9 cellular contexts compared by ENCODE assay signal in genomic region chr11:69639843-69640242, GRCh38. TPM values are rescaled to one million over a fixed set of nuclear protein-coding genes. Genes with fewer than 3 reads are reported as not detected.
DNase-seq lines count a peak whose midpoint lies in the region; ATAC-seq and TF ChIP-seq lines count a peak whose summit lies in the region.
"Had no signal": no experiment of that assay in that cellular context is flagged by ENCODE, and none has a peak within 500 bp of the region (broad histone marks: within the 10 kb centered on the region; RNA-seq: fewer than 3 reads in every experiment).

No MANE protein-coding gene starts in this region.

- H3K4me3 ChIP-seq in CD4-positive, alpha-beta memory T cell (ENCODE audit: low read length in 2 of 2): no peak overlapping the region
- H3K4me3 ChIP-seq in RWPE2 (ENCODE audit: severe bottlenecking) (peak overlapping the region; percentile 88), epithelial cell of proximal tubule (ENCODE audit: low read depth, low read length) (peak overlapping the region; percentile 94)

- intact Hi-C loops in CD4-positive, alpha-beta memory T cell (cut with micrococcal nuclease): no loop called here

- peaks cover 0 to 3% (median 0%) of the 10 kb centered on the region in 8 donors for H3K9me3 Mint-ChIP-seq in CD4-positive, alpha-beta memory T cell
- no peaks in the 10 kb centered on the region for H3K9me3 Mint-ChIP-seq in nephron progenitor cell
- H3K9me3 Mint-ChIP-seq: activated CD4-positive, alpha-beta memory T cell treated with anti-CD3 and anti-CD28 coated beads for 36 hours had no signal

- peaks cover 37% of the 10 kb centered on the region for H3K27me3 ChIP-seq in CD4-positive, alpha-beta memory T cell (ENCODE audit: insufficient read depth, low read length)
- no peaks in the 10 kb centered on the region for H3K27me3 ChIP-seq in RWPE2 (ENCODE audit: insufficient read depth, poor library complexity, severe bottlenecking)

- peak overlapping the region; percentile 48 to 80 (median 74) for H3K4me3 Mint-ChIP-seq in CD4-positive, alpha-beta memory T cell
- H3K4me3 Mint-ChIP-seq in nephron progenitor cell: peak overlapping the region; percentile 96

- CTCF ChIA-PET in CD4-positive, alpha-beta memory T cell (lab: Charles Lee; ENCODE audit: partially characterized antibody): no interaction called here

- H3K36me3 ChIP-seq in CD4-positive, alpha-beta memory T cell (ENCODE audit: insufficient read depth, low read length): no peaks in the 10 kb centered on the region
- H3K36me3 ChIP-seq in RWPE2 (ENCODE audit: low read depth): peaks cover 19% of the 10 kb centered on the region

- H3K27me3 Mint-ChIP-seq in CD4-positive, alpha-beta memory T cell: peaks cover 24 to 38% of the 10 kb centered on the region in 2 donors
- peaks cover 3% of the 10 kb centered on the region for H3K27me3 Mint-ChIP-seq in nephron progenitor cell (ENCODE audit: low read depth, poor library complexity)

- H3K36me3 Mint-ChIP-seq in CD4-positive, alpha-beta memory T cell: peaks cover 0 to 1% of the 10 kb centered on the region in 2 donors
- H3K36me3 Mint-ChIP-seq in nephron progenitor cell (ENCODE audit: low read depth): no peaks in the 10 kb centered on the region
- H3K36me3 Mint-ChIP-seq: activated CD4-positive, alpha-beta memory T cell treated with anti-CD3 and anti-CD28 coated beads for 36 hours had no signal

- H3K4me1 ChIP-seq in CD4-positive, alpha-beta memory T cell (ENCODE audit: insufficient read depth, low read length): peaks cover 55% of the 10 kb centered on the region
- peaks cover 9% of the 10 kb centered on the region for H3K4me1 ChIP-seq in RWPE2 (ENCODE audit: insufficient read depth, poor library complexity, severe bottlenecking)

- no peak overlapping the region for H3K27ac ChIP-seq in CD4-positive, alpha-beta memory T cell (ENCODE audit: low read depth, low read length)
- H3K27ac ChIP-seq in RWPE2 (ENCODE audit: poor library complexity, severe bottlenecking): peak overlapping the region; percentile 89

- no peak for DNase-seq in CD4-positive, alpha-beta memory T cell
- DNase-seq in RWPE2 (ENCODE audit: low spot score): no peak
- no peak for DNase-seq in epithelial cell of proximal tubule (ENCODE audit: low read depth)
- no peak for DNase-seq in nephron progenitor cell
- DNase-seq: activated CD4-positive, alpha-beta memory T cell treated with anti-CD3 and anti-CD28 coated beads for 36 hours had no signal

- H3K9me3 ChIP-seq in CD4-positive, alpha-beta memory T cell (ENCODE audit: control insufficient read depth in 1 of 2, low read length in 2 of 2): no peaks in the 10 kb centered on the region
- no peaks in the 10 kb centered on the region for H3K9me3 ChIP-seq in RWPE2 (ENCODE audit: severe bottlenecking)

- no peak for ATAC-seq in RWPE2 (ENCODE audit: low read depth)
- no peak for ATAC-seq in HG02571 (IDR thresholded peaks at IDR 0.05; ENCODE audit: unreplicated experiment)
- ATAC-seq in HG03097 (IDR thresholded peaks at IDR 0.05; ENCODE audit: low FRiP score, unreplicated experiment): no peak
- ATAC-seq in GM19351 (IDR thresholded peaks at IDR 0.05; ENCODE audit: unreplicated experiment): no peak
- ATAC-seq in GM21576 (IDR thresholded peaks at IDR 0.05; ENCODE audit: unreplicated experiment): no peak

- H3K27ac Mint-ChIP-seq in CD4-positive, alpha-beta memory T cell: peak overlapping the region in 2 of 7 donors; percentile 41 to 78
- H3K27ac Mint-ChIP-seq in nephron progenitor cell: no peak overlapping the region
- H3K27ac Mint-ChIP-seq: activated CD4-positive, alpha-beta memory T cell treated with anti-CD3 and anti-CD28 coated beads for 36 hours had no signal

- H3K4me1 Mint-ChIP-seq in CD4-positive, alpha-beta memory T cell: peaks cover 11 to 38% (median 27%) of the 10 kb centered on the region in 4 donors
- H3K4me1 Mint-ChIP-seq in nephron progenitor cell: peaks cover 48% of the 10 kb centered on the region

- TF ChIP-seq CTCF in RWPE2 (IDR thresholded peaks at IDR 0.05; ENCODE audit: poor library complexity, severe bottlenecking) (no peak), epithelial cell of proximal tubule (conservative IDR thresholded peaks at IDR 0.05; ENCODE audit: low read depth, low read length) (no peak), nephron progenitor cell (IDR thresholded peaks at IDR 0.05) (no peak)

- POLR2A ChIA-PET in CD4-positive, alpha-beta memory T cell (lab: Charles Lee; ENCODE audit: partially characterized antibody): no interaction called here

RNA-seq across cellular contexts. Expression of gene CCND1, which starts 1.1 kb away (rescaled TPM):
- 1 to 10 TPM; 1.6 to 1.7 TPM for total RNA-seq in CD4-positive, alpha-beta memory T cell
- 1 to 10 TPM in 1 of 2 donors, under 1 TPM in 1; 1.00 to 1.8 TPM for polyA plus RNA-seq in CD4-positive, alpha-beta memory T cell
- 345 and 533 TPM in 2 replicates for total RNA-seq in epithelial cell of proximal tubule

RNA-seq across cellular contexts. Expression of gene LTO1, which starts 35.3 kb away (rescaled TPM):
- 10 to 100 TPM; 60.2 to 63.0 TPM for total RNA-seq in CD4-positive, alpha-beta memory T cell
- 10 to 100 TPM; 13.3 to 18.7 TPM for polyA plus RNA-seq in CD4-positive, alpha-beta memory T cell
- total RNA-seq in epithelial cell of proximal tubule: 15.9 and 17.3 TPM in 2 replicates

Comparison
In these comparisons a context has a peak if more than half of its experiments do, and no peak if none do; other contexts are left out.
1. H3K4me3 ChIP-seq: peak in RWPE2 (single experiment) and epithelial cell of proximal tubule (single experiment); none in CD4-positive, alpha-beta memory T cell (0 of 2).
2. RNA of gene CCND1, which starts 1.1 kb away (total RNA-seq): 345 to 533 TPM in epithelial cell of proximal tubule; 1.6 to 1.7 TPM in CD4-positive, alpha-beta memory T cell; every median in the first group is over 100 times any median in the second.